8 cellular contexts compared by ENCODE assay signal in the genomic region with DNA sequence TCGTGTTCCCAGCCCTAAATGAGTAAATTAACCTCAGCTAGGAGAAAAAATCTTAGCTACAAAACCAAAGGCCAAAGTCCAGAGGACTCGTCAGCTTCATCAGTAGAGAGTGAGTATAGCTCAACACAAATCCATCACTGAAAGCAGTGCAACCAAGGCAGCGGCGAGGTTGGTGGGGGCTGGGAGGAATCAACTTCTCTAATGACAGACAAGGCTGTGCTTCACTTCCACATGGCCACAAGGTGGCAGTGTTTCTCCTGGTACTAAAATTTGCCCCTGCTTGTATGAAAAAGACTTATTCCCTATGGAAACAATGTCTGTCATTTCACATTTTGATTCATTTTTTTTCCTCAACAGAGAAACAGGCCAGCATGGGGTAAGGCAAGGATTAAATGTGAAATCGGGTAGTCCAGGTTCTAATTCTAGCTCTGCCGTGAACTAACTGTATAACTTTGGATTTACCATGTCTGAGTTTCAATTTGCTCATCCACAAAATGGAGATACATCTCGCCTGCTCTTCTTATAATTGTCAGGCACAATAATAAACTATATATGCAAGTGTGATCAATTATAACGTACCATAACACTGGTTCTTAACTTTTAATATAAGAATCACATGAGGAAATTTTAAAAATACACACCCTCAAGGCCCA. TPM values are rescaled to one million over a fixed set of nuclear protein-coding genes. Genes with fewer than 3 reads are reported as not detected.
DNase-seq lines count a peak whose midpoint lies in the region; ATAC-seq and TF ChIP-seq lines count a peak whose summit lies in the region.

No MANE protein-coding gene starts in this region.

- intact Hi-C loops in right lobe of liver (cut with DNase I) = loop anchor here (10.0 kb wide), 1 partner anchor 175 kb away; a partner anchor contains a TSS

- H3K4me3 Mint-ChIP-seq in activated CD4-positive, alpha-beta T cell treated with anti-CD3 and anti-CD28 coated beads, Interleukin-2, amount 10 ng/mL, durations not matched to agents 7 days and 5 days = no peak overlapping the region

- peaks cover 16% of the 10 kb centered on the region for H3K4me1 Mint-ChIP-seq in activated CD4-positive, alpha-beta T cell treated with anti-CD3 and anti-CD28 coated beads, Interleukin-2, amount 10 ng/mL, durations not matched to agents 7 days and 5 days

- ATAC-seq in right lobe of liver (peak; percentile 90 to 93 (median 92)), HG03432 (IDR thresholded peaks at IDR 0.05; ENCODE audit: unreplicated experiment) (no peak)

- peak; percentile 90 to 95 (median 94) for TF ChIP-seq CTCF in right lobe of liver (IDR thresholded peaks at IDR 0.05)

- H3K36me3 ChIP-seq in right lobe of liver = no peaks in the 10 kb centered on the region

- H3K27ac Mint-ChIP-seq in activated CD4-positive, alpha-beta T cell treated with anti-CD3 and anti-CD28 coated beads, Interleukin-2, amount 10 ng/mL, durations not matched to agents 7 days and 5 days = no peak overlapping the region

- DNase-seq in AG08395 (ENCODE audit: low spot score) (peak; percentile 68), H4 (ENCODE audit: low spot score) (peak; percentile 73), NCI-H510A (lab: John Stamatoyannopoulos, UW) (peak; percentile 5), dermis blood vessel endothelial cell (peak; percentile 91), right lobe of liver (peak; percentile 67 to 74 (median 71))
- DNase-seq in activated CD4-positive, alpha-beta T cell treated with anti-CD3 and anti-CD28 coated beads, Interleukin-2, amount 10 ng/mL, durations not matched to agents 7 days and 5 days = peak; percentile 81
- peak; percentile 27 to 45 (median 34) for DNase-seq in stimulated activated CD4-positive, alpha-beta T cell treated with anti-CD3 and anti-CD28 coated beads, TNF-alpha, amount 100 ng/mL, for 1 hour (ENCODE audit: low read depth in 3 of 3, low spot score in 1 of 3)

- no peak for TF ChIP-seq POLR2A in right lobe of liver (IDR thresholded peaks at IDR 0.05)

- no peak overlapping the region for H3K4me3 ChIP-seq in right lobe of liver

- CTCF ChIA-PET in activated CD4-positive, alpha-beta T cell treated with anti-CD3 and anti-CD28 coated beads, Interleukin-2, amount 10 ng/mL, durations not matched to agents 7 days and 5 days (lab: Charles Lee) = interaction anchor here (0.6 to 2.1 kb wide), 22 partner anchors 8 to 202 kb away, joined by 3 to 12 read pairs (median 4); a partner anchor contains a TSS

- WGBS in right lobe of liver (ENCODE audit: insufficient coverage, low coverage, low lambda C conversion rate, missing lambda C conversion rate) = 23% methylated on average over 8 of the region's 8 CpGs

- H3K9me3 ChIP-seq in right lobe of liver = no peaks in the 10 kb centered on the region

- H3K27me3 ChIP-seq in right lobe of liver = no peaks in the 10 kb centered on the region

- H3K27ac ChIP-seq in right lobe of liver = no peak overlapping the region

- H3K27me3 Mint-ChIP-seq in activated CD4-positive, alpha-beta T cell treated with anti-CD3 and anti-CD28 coated beads, Interleukin-2, amount 10 ng/mL, durations not matched to agents 7 days and 5 days = no peaks in the 10 kb centered on the region

- peaks cover 8% of the 10 kb centered on the region for H3K36me3 Mint-ChIP-seq in activated CD4-positive, alpha-beta T cell treated with anti-CD3 and anti-CD28 coated beads, Interleukin-2, amount 10 ng/mL, durations not matched to agents 7 days and 5 days (ENCODE audit: low read depth)

- no peaks in the 10 kb centered on the region for H3K9me3 Mint-ChIP-seq in activated CD4-positive, alpha-beta T cell treated with anti-CD3 and anti-CD28 coated beads, Interleukin-2, amount 10 ng/mL, durations not matched to agents 7 days and 5 days

- H3K4me1 ChIP-seq in right lobe of liver = peaks cover 0 to 6% (median 0%) of the 10 kb centered on the region in 4 donors

- POLR2A ChIA-PET in activated CD4-positive, alpha-beta T cell treated with anti-CD3 and anti-CD28 coated beads, Interleukin-2, amount 10 ng/mL, durations not matched to agents 7 days and 5 days (lab: Charles Lee) = interaction anchor here (0.6 kb wide), 1 partner anchor 82 kb away, joined by 8 read pairs; no protein-coding TSS in a partner anchor

RNA-seq across cellular contexts. Expression of a gene that starts 39.3 kb away (rescaled TPM):
- 30.3 and 30.6 TPM in 2 replicates for total RNA-seq in H4 (2014; rRNA removed; shearing (Covaris generic))
- 10 to 100 TPM; 62.3 to 65.1 TPM for total RNA-seq in activated CD4-positive, alpha-beta T cell treated with anti-CD3 and anti-CD28 coated beads, Interleukin-2, amount 10 ng/mL, durations not matched to agents 7 days and 5 days
- total RNA-seq in dermis blood vessel endothelial cell (16.5 and 19.2 TPM in 2 replicates), right lobe of liver (10 to 100 TPM in 5 of 6 experiments, 1 to 10 TPM in 1; 9.0 to 22.3 (median 18.9) TPM)

Comparison
In these comparisons a context has a peak if more than half of its experiments do, and no peak if none do; other contexts are left out.
1. DNase-seq: peak in every context shown above with its lines; median percentile 91 in dermis blood vessel endothelial cell; 81 in activated CD4-positive, alpha-beta T cell treated with anti-CD3 and anti-CD28 coated beads, Interleukin-2, amount 10 ng/mL, durations not matched to agents 7 days and 5 days; 73 in H4; 71 in right lobe of liver; 68 in AG08395; 34 in stimulated activated CD4-positive, alpha-beta T cell treated with anti-CD3 and anti-CD28 coated beads, TNF-alpha, amount 100 ng/mL, for 1 hour; 5 in NCI-H510A.